15 cellular contexts compared by ENCODE assay signal in the genomic region with DNA sequence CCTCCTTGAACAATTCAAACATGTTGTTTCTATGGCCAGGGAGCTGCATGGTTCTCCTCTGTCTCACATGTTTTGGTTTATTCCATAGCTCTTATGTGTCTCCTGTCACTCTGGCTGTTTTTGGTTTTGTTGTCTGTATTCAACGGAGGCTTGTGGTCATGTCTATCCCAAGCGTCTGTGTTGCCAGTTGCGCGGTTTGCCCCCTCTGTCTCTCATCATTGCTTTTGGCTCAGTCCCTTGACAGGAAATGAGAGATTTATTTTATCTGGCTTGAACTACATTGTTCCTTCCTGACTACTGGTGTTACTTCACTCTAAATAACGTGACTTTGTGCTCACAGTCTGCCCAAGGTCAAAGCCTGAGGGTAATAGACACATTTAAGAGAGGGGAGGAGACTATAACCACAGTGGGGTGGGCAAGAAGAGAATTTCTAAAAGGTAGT.
A peak's percentile ranks its signal among the peaks of the same experiment; 100 is the strongest.
DNase-seq lines count a peak whose midpoint lies in the region; ATAC-seq, FAIRE-seq and TF ChIP-seq lines count a peak whose summit lies in the region.
"Had no signal": no experiment of that assay in that cellular context is flagged by ENCODE, and none has a peak within 500 bp of the region (broad histone marks: within the 10 kb centered on the region; RNA-seq: fewer than 3 reads in every experiment).

No MANE protein-coding gene starts in this region.

- FAIRE-seq in endothelial cell of umbilical vein (lab: Jason Lieb, UNC), result no peak
- FAIRE-seq: GM19239 had no signal

- peaks cover 4% of the 10 kb centered on the region for H3K9me3 Mint-ChIP-seq in stimulated activated effector memory CD8-positive, alpha-beta T cell treated with anti-CD3 and anti-CD28 coated beads, Interleukin-12 subunit alpha, Interleukin-12 subunit beta, amount 100 ng/mL, for 72 hours

- CTCF ChIA-PET in endothelial cell of umbilical vein (lab: Charles Lee), result interaction anchor here (1.1 to 1.4 kb wide), 2 partner anchors 10 to 233 kb away, joined by 3 to 4 read pairs; no protein-coding TSS in a partner anchor

- H3K4me3 ChIP-seq in DND-41 (ENCODE audit: low read depth in 1 of 2, low read length in 2 of 2) (peak overlapping the region in 1 of 2 experiments; percentile 41; a peak in 2 of 4 replicates), endothelial cell of umbilical vein (replicated peaks in 1 of 3; ENCODE audit: insufficient read depth in 1 of 3, low read depth in 1 of 3, low read length in 3 of 3) (no peak overlapping the region), Karpas-422 (ENCODE audit: low read length) (no peak overlapping the region)
- H3K4me3 ChIP-seq: colonic mucosa had no signal

- H3K4me2 ChIP-seq in DND-41 (ENCODE audit: insufficient read depth, low read length) (peak overlapping the region; percentile 53), endothelial cell of umbilical vein (ENCODE audit: insufficient read depth, low read length) (peak overlapping the region; percentile 52), Karpas-422 (ENCODE audit: low read depth, low read length, poor library complexity, severe bottlenecking) (no peak overlapping the region)

- no peak for TF ChIP-seq CTCF in DND-41 (IDR thresholded peaks at IDR 0.05; ENCODE audit: borderline replicate concordance, extremely low read depth, low read length, poor library complexity, severe bottlenecking)
- no peak for TF ChIP-seq CTCF in endothelial cell of umbilical vein (IDR thresholded peaks at IDR 0.05; ENCODE audit: extremely low read depth in 1 of 2, insufficient read depth in 1 of 2, low read depth in 1 of 2, low read length in 2 of 2)
- TF ChIP-seq CTCF in GM10266 (IDR thresholded peaks at IDR 0.05; ENCODE audit: control insufficient read depth, insufficient read depth, low read depth, missing control alignments), result no peak

- POLR2A ChIA-PET in endothelial cell of umbilical vein (lab: Charles Lee), result no interaction called here

- H3K9me1 ChIP-seq in endothelial cell of umbilical vein (replicated peaks; ENCODE audit: control insufficient read depth, extremely low read depth, insufficient read depth, low read length), result no peaks in the 10 kb centered on the region

- H3K9me3 ChIP-seq in DND-41 (ENCODE audit: insufficient read depth, low read length, severe bottlenecking), result peaks cover 4% of the 10 kb centered on the region
- H3K9me3 ChIP-seq in endothelial cell of umbilical vein (replicated peaks; ENCODE audit: control insufficient read depth, insufficient read depth, low read length), result no peaks in the 10 kb centered on the region
- H3K9me3 ChIP-seq in Karpas-422 (ENCODE audit: low read length), result no peaks in the 10 kb centered on the region
- H3K9me3 ChIP-seq: colonic mucosa had no signal

- H3K4me3 Mint-ChIP-seq in stimulated activated effector memory CD8-positive, alpha-beta T cell treated with anti-CD3 and anti-CD28 coated beads, Interleukin-12 subunit alpha, Interleukin-12 subunit beta, amount 100 ng/mL, for 72 hours, result no peak overlapping the region
- H3K4me3 Mint-ChIP-seq: activated T-cell treated with anti-CD3 and anti-CD28 coated beads, Interleukin-2, amount 50 U/mL, for 24 hours had no signal

- no peak overlapping the region; the same call in 1 of the 2 replicates for H3K27ac ChIP-seq in DND-41 (ENCODE audit: low read length)
- peak overlapping the region; percentile 33 for H3K27ac ChIP-seq in endothelial cell of umbilical vein (ENCODE audit: insufficient read depth, low read depth, low read length)
- no peak overlapping the region for H3K27ac ChIP-seq in Karpas-422 (ENCODE audit: low read length)
- H3K27ac ChIP-seq: C4-2B, colonic mucosa had no signal

- H3K4me1 ChIP-seq in DND-41 (ENCODE audit: insufficient read depth, low read length) (peaks cover 24% of the 10 kb centered on the region), endothelial cell of umbilical vein (ENCODE audit: control insufficient read depth, extremely low read depth, insufficient read depth, low read length) (peaks cover 11% of the 10 kb centered on the region), Karpas-422 (ENCODE audit: low read length) (no peaks in the 10 kb centered on the region)
- H3K4me1 ChIP-seq: colonic mucosa had no signal

- ATAC-seq in DND-41 (ENCODE audit: insufficient read depth, low read depth), result peak; percentile 95
- ATAC-seq in stimulated activated effector memory CD8-positive, alpha-beta T cell treated with anti-CD3 and anti-CD28 coated beads, Interleukin-12 subunit alpha, Interleukin-12 subunit beta, amount 100 ng/mL, for 72 hours, result no peak

- no peaks in the 10 kb centered on the region for H3K79me2 ChIP-seq in DND-41 (ENCODE audit: insufficient read depth, low read length)
- H3K79me2 ChIP-seq in endothelial cell of umbilical vein (ENCODE audit: control insufficient read depth, insufficient read depth, low read length), result no peaks in the 10 kb centered on the region
- no peaks in the 10 kb centered on the region for H3K79me2 ChIP-seq in Karpas-422 (ENCODE audit: low read length)

- H3K4me1 Mint-ChIP-seq in stimulated activated effector memory CD8-positive, alpha-beta T cell treated with anti-CD3 and anti-CD28 coated beads, Interleukin-12 subunit alpha, Interleukin-12 subunit beta, amount 100 ng/mL, for 72 hours, result no peaks in the 10 kb centered on the region

- no peaks in the 10 kb centered on the region for H3K36me3 Mint-ChIP-seq in stimulated activated effector memory CD8-positive, alpha-beta T cell treated with anti-CD3 and anti-CD28 coated beads, Interleukin-12 subunit alpha, Interleukin-12 subunit beta, amount 100 ng/mL, for 72 hours

- H2AFZ ChIP-seq in DND-41 (ENCODE audit: low read depth, low read length) (no peak overlapping the region), endothelial cell of umbilical vein (ENCODE audit: low read depth, low read length) (no peak overlapping the region), Karpas-422 (ENCODE audit: low read length) (no peak overlapping the region)

- no peaks in the 10 kb centered on the region for H3K9me2 ChIP-seq in Karpas-422 (replicated peaks; ENCODE audit: insufficient read depth, low read length)

- intact Hi-C loops in endothelial cell of umbilical vein (cut with micrococcal nuclease), result loop anchor here (1.0 to 10.0 kb wide), 2 partner anchors 8 to 299 kb away; no protein-coding TSS in a partner anchor

- H3K27ac Mint-ChIP-seq in stimulated activated effector memory CD8-positive, alpha-beta T cell treated with anti-CD3 and anti-CD28 coated beads, Interleukin-12 subunit alpha, Interleukin-12 subunit beta, amount 100 ng/mL, for 72 hours, result no peak overlapping the region
- H3K27ac Mint-ChIP-seq: activated T-cell treated with anti-CD3 and anti-CD28 coated beads, Interleukin-2, amount 50 U/mL, for 24 hours had no signal

- TF ChIP-seq POLR2A in endothelial cell of umbilical vein (IDR thresholded peaks at IDR 0.05; ENCODE audit: low read depth, low read length), result no peak

- dilution Hi-C loops in endothelial cell of umbilical vein (cut with MboI; ENCODE audit: extremely low pct_ligation_motif_present, low sequenced_read_pairs), result no loop called here

- DNase-seq in DND-41 (peak; percentile 67), OCI-M1 (lab: John Stamatoyannopoulos, UW) (peak; percentile 89), endothelial cell of umbilical vein (ENCODE audit: low read depth, low spot score) (peak; percentile 79), myocyte (ENCODE audit: low read depth) (peak; percentile 1), GM10266 (ENCODE audit: extremely low spot score) (no peak), Karpas-422 (no peak)
- no peak for DNase-seq in activated naive CD4-positive, alpha-beta T cell treated with anti-CD3 and anti-CD28 coated beads, Interleukin-2, amount 50 U/mL, for 16 hours
- no peak for DNase-seq in stimulated activated effector memory CD8-positive, alpha-beta T cell treated with anti-CD3 and anti-CD28 coated beads, Interleukin-12 subunit alpha, Interleukin-12 subunit beta, amount 100 ng/mL, for 72 hours (ENCODE audit: low spot score in 2 of 2)
- DNase-seq: activated T-cell treated with anti-CD3 and anti-CD28 coated beads, Interleukin-2, amount 50 U/mL, for 24 hours; colonic mucosa; glutamatergic neuron; NCI-H1436; stimulated activated naive CD4-positive, alpha-beta T cell had no signal

- BruUV-seq in endothelial cell of umbilical vein (replicated peaks; lab: Mats Ljungman, UMichigan), result no TSS peak

- H3K27me3 ChIP-seq in DND-41 (ENCODE audit: insufficient read depth, low read length, poor library complexity) (no peaks in the 10 kb centered on the region), endothelial cell of umbilical vein (ENCODE audit: control insufficient read depth in 2 of 2, insufficient read depth in 2 of 2, low read length in 2 of 2) (peaks cover 2 to 24% of the 10 kb centered on the region in 2 experiments), Karpas-422 (ENCODE audit: low read length) (no peaks in the 10 kb centered on the region)
- H3K27me3 ChIP-seq: colonic mucosa had no signal

- H4K20me1 ChIP-seq in DND-41 (ENCODE audit: insufficient read depth, low read length), result no peaks in the 10 kb centered on the region
- no peaks in the 10 kb centered on the region for H4K20me1 ChIP-seq in endothelial cell of umbilical vein (replicated peaks; ENCODE audit: control insufficient read depth, extremely low read depth, insufficient read depth, low read length)
- H4K20me1 ChIP-seq in Karpas-422 (ENCODE audit: insufficient read depth, low read depth, low read length), result no peaks in the 10 kb centered on the region

- H3K9ac ChIP-seq in DND-41 (ENCODE audit: low read depth, low read length), result no peak overlapping the region
- no peak overlapping the region for H3K9ac ChIP-seq in endothelial cell of umbilical vein (replicated peaks; ENCODE audit: extremely low read depth, insufficient read depth, low read length)
- no peak overlapping the region for H3K9ac ChIP-seq in Karpas-422 (ENCODE audit: low read length)

- no peaks in the 10 kb centered on the region for H3K36me3 ChIP-seq in DND-41 (ENCODE audit: insufficient read depth, low read length)
- no peaks in the 10 kb centered on the region for H3K36me3 ChIP-seq in endothelial cell of umbilical vein (ENCODE audit: control insufficient read depth in 2 of 2, extremely low read depth in 1 of 2, insufficient read depth in 2 of 2, low read length in 2 of 2)
- no peaks in the 10 kb centered on the region for H3K36me3 ChIP-seq in Karpas-422 (ENCODE audit: insufficient read depth, low read length)
- H3K36me3 ChIP-seq: colonic mucosa had no signal

TF ChIP-seq in endothelial cell of umbilical vein, 7 proteins besides CTCF, POLR2A, EP300 and RAD21 (continues in another document):
- no peak for TF ChIP-seq JUN (IDR thresholded peaks at IDR 0.05; ENCODE audit: borderline replicate concordance, insufficient read depth, insufficient read length, low read depth)
- TF ChIP-seq MAX (IDR thresholded peaks at IDR 0.05; ENCODE audit: insufficient read depth, insufficient read length), result no peak
- peak; percentile 85 for TF ChIP-seq GATA2 (IDR thresholded peaks at IDR 0.05; ENCODE audit: insufficient read depth, insufficient read length, low read depth, low read length)
- no peak for TF ChIP-seq FOS (IDR thresholded peaks at IDR 0.05; ENCODE audit: borderline replicate concordance, insufficient read depth, low read length)
- no peak for TF ChIP-seq MYC (IDR thresholded peaks at IDR 0.05; ENCODE audit: low read depth, low read length)
- peak; percentile 77 for TF ChIP-seq POLR2AphosphoS5 (IDR thresholded peaks at IDR 0.05; ENCODE audit: insufficient read depth, low read depth, low read length)

Comparison
In these comparisons a context has a peak if more than half of its experiments do, and no peak if none do; other contexts are left out.
1. DNase-seq: peak in DND-41 (single experiment), OCI-M1 (single experiment), endothelial cell of umbilical vein (single experiment) and myocyte (single experiment); none in GM10266 (single experiment), activated naive CD4-positive, alpha-beta T cell treated with anti-CD3 and anti-CD28 coated beads, Interleukin-2, amount 50 U/mL, for 16 hours (single experiment), stimulated activated effector memory CD8-positive, alpha-beta T cell treated with anti-CD3 and anti-CD28 coated beads, Interleukin-12 subunit alpha, Interleukin-12 subunit beta, amount 100 ng/mL, for 72 hours (0 of 2) and Karpas-422 (single experiment).